In the genomic region with DNA sequence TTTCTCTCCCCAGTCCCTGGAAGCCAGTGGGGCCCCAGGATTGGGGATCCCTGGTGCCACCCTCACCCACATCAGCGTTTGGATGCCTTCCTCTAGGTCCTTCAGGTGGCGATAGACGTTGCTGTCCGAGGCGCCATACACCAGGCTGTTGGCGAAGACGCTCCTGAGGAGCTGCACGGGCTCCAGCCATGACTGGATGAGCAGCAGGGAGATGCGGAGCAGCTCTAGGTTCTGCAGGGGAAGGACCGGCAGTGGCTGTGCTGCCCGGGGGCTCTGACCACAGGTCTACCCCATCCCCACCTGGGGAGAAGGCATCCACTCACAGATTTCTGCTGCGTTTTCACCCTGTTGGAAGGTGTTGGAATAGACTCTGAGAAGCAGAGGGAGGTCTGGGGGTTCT, we compare ENCODE assay signal across 35 cellular contexts. TPM values are rescaled to one million over a fixed set of nuclear protein-coding genes. Genes with fewer than 3 reads are reported as not detected.
"Had no signal": no experiment of that assay in that cellular context is flagged by ENCODE, and none has a peak within 500 bp of the region (broad histone marks: within the 10 kb centered on the region; RNA-seq: fewer than 3 reads in every experiment).

No MANE protein-coding gene starts in this region.

- H3K4me1 ChIP-seq: adrenal gland, SJCRH30 had no signal

- DNase-seq: activated CD4-positive, alpha-beta T cell treated with anti-CD3 and anti-CD28 coated beads for 1 hour; activated CD4-positive, alpha-beta T cell treated with anti-CD3 and anti-CD28 coated beads, Interleukin-2, amount 10 ng/mL, durations not matched to agents 24 days and 14 days; activated CD4-positive, alpha-beta T cell treated with anti-CD3 and anti-CD28 coated beads, Interleukin-2, amount 50 U/mL, for 4 hours; activated CD4-positive, CD25-positive, alpha-beta regulatory T cell; activated CD8-positive, alpha-beta T cell treated with anti-CD3 and anti-CD28 coated beads for 36 hours; activated gamma-delta T cell treated with Interleukin-2 at 50 U/mL for 16 hours; activated naive CD4-positive, alpha-beta T cell treated with anti-CD3 and anti-CD28 coated beads for 36 hours; activated T-cell treated with anti-CD3 and anti-CD28 coated beads for 4 hours; activated T-cell treated with anti-CD3 and anti-CD28 coated beads, Interleukin-2, amount 50 U/mL, for 4 hours; adrenal gland; caudate nucleus; cerebellar nuclear complex; MG63; NCI-H1048; NCI-H1105 treated with DMSO at 0.1 percent for 48 hours; NCI-H1436; NCI-H1694 treated with DMSO at 0.1 percent for 48 hours; NCI-H2029; NCI-H345; NCI-H524 treated with DMSO at 0.1 percent for 48 hours; SHP77; SJCRH30; T1000 had no signal

- H3K4me3 Mint-ChIP-seq: activated CD4-positive, alpha-beta T cell treated with anti-CD3 and anti-CD28 coated beads, Interleukin-2, amount 10 ng/mL, durations not matched to agents 24 days and 14 days; activated CD8-positive, alpha-beta T cell treated with anti-CD3 and anti-CD28 coated beads for 36 hours; activated naive CD4-positive, alpha-beta T cell treated with anti-CD3 and anti-CD28 coated beads for 36 hours; activated T-cell treated with anti-CD3 and anti-CD28 coated beads, Interleukin-2, amount 50 U/mL, for 4 hours; activated T-helper 1 cell treated with anti-CD3 and anti-CD28 coated beads, Interleukin-12 subunit alpha, Interleukin-12 subunit beta, Interleukin-2, Interleukin-4 antibody, amounts not matched to agents 30 ng/mL and 10 ng/mL and 1 ng/mL, durations not matched to agents 14 hours and 24 hours and 36 hours; brain had no signal

- H3K4me3 ChIP-seq: adrenal gland, MG63, SJCRH30, SK-N-MC had no signal

- H3K9me3 ChIP-seq: adrenal gland, MG63, SJCRH30 had no signal

- H3K27me3 Mint-ChIP-seq: activated CD8-positive, alpha-beta T cell treated with anti-CD3 and anti-CD28 coated beads for 36 hours had no signal

- H3K4me1 Mint-ChIP-seq: brain had no signal

- H3K27ac ChIP-seq: adrenal gland, SJCRH30, SK-N-MC, WERI-Rb-1 had no signal

- H3K36me3 ChIP-seq: adrenal gland, MG63, SJCRH30, WERI-Rb-1 had no signal

- H3K27ac Mint-ChIP-seq: activated CD4-positive, alpha-beta T cell treated with anti-CD3 and anti-CD28 coated beads, Interleukin-2, amount 10 ng/mL, durations not matched to agents 24 days and 14 days; activated CD8-positive, alpha-beta T cell treated with anti-CD3 and anti-CD28 coated beads for 36 hours; activated naive CD4-positive, alpha-beta T cell treated with anti-CD3 and anti-CD28 coated beads for 36 hours; activated naive CD4-positive, alpha-beta T cell treated with anti-CD3 and anti-CD28 coated beads, Interleukin-2, amount 50 U/mL, for 72 hours; activated T-helper 1 cell treated with anti-CD3 and anti-CD28 coated beads, Interleukin-12 subunit alpha, Interleukin-12 subunit beta, Interleukin-2, Interleukin-4 antibody, amounts not matched to agents 30 ng/mL and 10 ng/mL and 1 ng/mL, durations not matched to agents 14 hours and 24 hours and 36 hours; brain had no signal

- ATAC-seq: activated CD8-positive, alpha-beta T cell treated with anti-CD3 and anti-CD28 coated beads for 36 hours; activated naive CD4-positive, alpha-beta T cell treated with anti-CD3 and anti-CD28 coated beads, Interleukin-2, amount 50 U/mL, for 72 hours; activated T-cell treated with anti-CD3 and anti-CD28 coated beads, Interleukin-2, amount 50 U/mL, for 4 hours; Panc1 had no signal

- H3K27me3 ChIP-seq: adrenal gland, MG63, SJCRH30 had no signal

- H3K36me3 Mint-ChIP-seq: activated naive CD4-positive, alpha-beta T cell treated with anti-CD3 and anti-CD28 coated beads, Interleukin-2, amount 50 U/mL, for 72 hours; brain had no signal

- H3K9me3 Mint-ChIP-seq: activated CD4-positive, alpha-beta T cell treated with anti-CD3 and anti-CD28 coated beads, Interleukin-2, amount 10 ng/mL, durations not matched to agents 24 days and 14 days; activated CD8-positive, alpha-beta T cell treated with anti-CD3 and anti-CD28 coated beads for 36 hours; activated naive CD4-positive, alpha-beta T cell treated with anti-CD3 and anti-CD28 coated beads for 36 hours; activated naive CD4-positive, alpha-beta T cell treated with anti-CD3 and anti-CD28 coated beads, Interleukin-2, amount 50 U/mL, for 72 hours; activated T-cell treated with anti-CD3 and anti-CD28 coated beads, Interleukin-2, amount 50 U/mL, for 4 hours; activated T-helper 1 cell treated with anti-CD3 and anti-CD28 coated beads, Interleukin-12 subunit alpha, Interleukin-12 subunit beta, Interleukin-2, Interleukin-4 antibody, amounts not matched to agents 30 ng/mL and 10 ng/mL and 1 ng/mL, durations not matched to agents 14 hours and 24 hours and 36 hours had no signal

RNA-seq across cellular contexts. Expression of a gene that starts 1.0 kb away (rescaled TPM):
- total RNA-seq: activated CD4-positive, alpha-beta T cell treated with anti-CD3 and anti-CD28 coated beads, Interleukin-2, amount 10 ng/mL, durations not matched to agents 24 days and 14 days; activated CD8-positive, alpha-beta memory T cell treated with anti-CD3 and anti-CD28 coated beads for 36 hours; activated CD8-positive, alpha-beta T cell treated with anti-CD3 and anti-CD28 coated beads for 36 hours; activated naive CD4-positive, alpha-beta T cell treated with anti-CD3 and anti-CD28 coated beads for 36 hours; activated naive CD4-positive, alpha-beta T cell treated with anti-CD3 and anti-CD28 coated beads, Interleukin-2, amount 50 U/mL, for 72 hours; activated T-cell treated with anti-CD3 and anti-CD28 coated beads, Interleukin-2, amount 50 U/mL, for 4 hours; activated T-helper 1 cell treated with anti-CD3 and anti-CD28 coated beads, Interleukin-12 subunit alpha, Interleukin-12 subunit beta, Interleukin-2, Interleukin-4 antibody, amounts not matched to agents 30 ng/mL and 10 ng/mL and 1 ng/mL, durations not matched to agents 14 hours and 24 hours and 36 hours; adrenal gland; bronchial epithelial cell; NCI-H460; RPMI7951; SJCRH30; T-helper 1 cell treated with Interleukin-12 subunit alpha and Interleukin-12 subunit beta and Interleukin-4 antibody, amounts not matched to agents 30 ng/mL and 1 ng/mL, for 36 hours; T-helper 2 cell treated with Interferon-gamma antibody and Interleukin-4, amounts not matched to agents 100 ng/mL and 5 ng/mL, for 36 hours had no signal
- polyA plus RNA-seq: adrenal gland had no signal

RNA-seq across cellular contexts. Expression of a gene that starts 7.2 kb away (rescaled TPM):
- total RNA-seq: activated CD4-positive, alpha-beta T cell treated with anti-CD3 and anti-CD28 coated beads, Interleukin-2, amount 10 ng/mL, durations not matched to agents 24 days and 14 days; activated CD8-positive, alpha-beta memory T cell treated with anti-CD3 and anti-CD28 coated beads for 36 hours; activated CD8-positive, alpha-beta T cell treated with anti-CD3 and anti-CD28 coated beads for 36 hours; activated naive CD4-positive, alpha-beta T cell treated with anti-CD3 and anti-CD28 coated beads for 36 hours; activated T-cell treated with anti-CD3 and anti-CD28 coated beads, Interleukin-2, amount 50 U/mL, for 4 hours; activated T-helper 1 cell treated with anti-CD3 and anti-CD28 coated beads, Interleukin-12 subunit alpha, Interleukin-12 subunit beta, Interleukin-2, Interleukin-4 antibody, amounts not matched to agents 30 ng/mL and 10 ng/mL and 1 ng/mL, durations not matched to agents 14 hours and 24 hours and 36 hours; adrenal gland; bronchial epithelial cell; NCI-H460; RPMI7951; SJCRH30; T-helper 1 cell treated with Interleukin-12 subunit alpha and Interleukin-12 subunit beta and Interleukin-4 antibody, amounts not matched to agents 30 ng/mL and 1 ng/mL, for 36 hours; T-helper 2 cell treated with Interferon-gamma antibody and Interleukin-4, amounts not matched to agents 100 ng/mL and 5 ng/mL, for 36 hours had no signal
- polyA plus RNA-seq: adrenal gland had no signal

RNA-seq across cellular contexts. Expression of a gene that starts 15.7 kb away (rescaled TPM):
- total RNA-seq: activated CD4-positive, alpha-beta T cell treated with anti-CD3 and anti-CD28 coated beads, Interleukin-2, amount 10 ng/mL, durations not matched to agents 24 days and 14 days; activated CD8-positive, alpha-beta memory T cell treated with anti-CD3 and anti-CD28 coated beads for 36 hours; activated CD8-positive, alpha-beta T cell treated with anti-CD3 and anti-CD28 coated beads for 36 hours; activated naive CD4-positive, alpha-beta T cell treated with anti-CD3 and anti-CD28 coated beads for 36 hours; activated T-cell treated with anti-CD3 and anti-CD28 coated beads, Interleukin-2, amount 50 U/mL, for 4 hours; activated T-helper 1 cell treated with anti-CD3 and anti-CD28 coated beads, Interleukin-12 subunit alpha, Interleukin-12 subunit beta, Interleukin-2, Interleukin-4 antibody, amounts not matched to agents 30 ng/mL and 10 ng/mL and 1 ng/mL, durations not matched to agents 14 hours and 24 hours and 36 hours; adrenal gland; bronchial epithelial cell; NCI-H460; RPMI7951; SJCRH30; T-helper 1 cell treated with Interleukin-12 subunit alpha and Interleukin-12 subunit beta and Interleukin-4 antibody, amounts not matched to agents 30 ng/mL and 1 ng/mL, for 36 hours; T-helper 2 cell treated with Interferon-gamma antibody and Interleukin-4, amounts not matched to agents 100 ng/mL and 5 ng/mL, for 36 hours had no signal
- polyA plus RNA-seq: adrenal gland had no signal

RNA-seq across cellular contexts. Expression of a gene that starts 30.4 kb away (rescaled TPM):
- total RNA-seq: activated CD4-positive, alpha-beta T cell treated with anti-CD3 and anti-CD28 coated beads, Interleukin-2, amount 10 ng/mL, durations not matched to agents 24 days and 14 days; activated CD8-positive, alpha-beta memory T cell treated with anti-CD3 and anti-CD28 coated beads for 36 hours; activated CD8-positive, alpha-beta T cell treated with anti-CD3 and anti-CD28 coated beads for 36 hours; activated naive CD4-positive, alpha-beta T cell treated with anti-CD3 and anti-CD28 coated beads for 36 hours; activated T-cell treated with anti-CD3 and anti-CD28 coated beads, Interleukin-2, amount 50 U/mL, for 4 hours; activated T-helper 1 cell treated with anti-CD3 and anti-CD28 coated beads, Interleukin-12 subunit alpha, Interleukin-12 subunit beta, Interleukin-2, Interleukin-4 antibody, amounts not matched to agents 30 ng/mL and 10 ng/mL and 1 ng/mL, durations not matched to agents 14 hours and 24 hours and 36 hours; adrenal gland; bronchial epithelial cell; NCI-H460; RPMI7951; SJCRH30; T-helper 1 cell treated with Interleukin-12 subunit alpha and Interleukin-12 subunit beta and Interleukin-4 antibody, amounts not matched to agents 30 ng/mL and 1 ng/mL, for 36 hours; T-helper 2 cell treated with Interferon-gamma antibody and Interleukin-4, amounts not matched to agents 100 ng/mL and 5 ng/mL, for 36 hours had no signal
- polyA plus RNA-seq: adrenal gland had no signal

RNA-seq across cellular contexts. Expression of a gene that starts 37.9 kb away (rescaled TPM):
- total RNA-seq: activated CD4-positive, alpha-beta T cell treated with anti-CD3 and anti-CD28 coated beads, Interleukin-2, amount 10 ng/mL, durations not matched to agents 24 days and 14 days; activated CD8-positive, alpha-beta memory T cell treated with anti-CD3 and anti-CD28 coated beads for 36 hours; activated CD8-positive, alpha-beta T cell treated with anti-CD3 and anti-CD28 coated beads for 36 hours; activated naive CD4-positive, alpha-beta T cell treated with anti-CD3 and anti-CD28 coated beads for 36 hours; activated T-cell treated with anti-CD3 and anti-CD28 coated beads, Interleukin-2, amount 50 U/mL, for 4 hours; activated T-helper 1 cell treated with anti-CD3 and anti-CD28 coated beads, Interleukin-12 subunit alpha, Interleukin-12 subunit beta, Interleukin-2, Interleukin-4 antibody, amounts not matched to agents 30 ng/mL and 10 ng/mL and 1 ng/mL, durations not matched to agents 14 hours and 24 hours and 36 hours; adrenal gland; bronchial epithelial cell; NCI-H460; RPMI7951; SJCRH30; T-helper 1 cell treated with Interleukin-12 subunit alpha and Interleukin-12 subunit beta and Interleukin-4 antibody, amounts not matched to agents 30 ng/mL and 1 ng/mL, for 36 hours; T-helper 2 cell treated with Interferon-gamma antibody and Interleukin-4, amounts not matched to agents 100 ng/mL and 5 ng/mL, for 36 hours had no signal
- polyA plus RNA-seq: adrenal gland had no signal
